ENCODE assay signal across 20 cellular contexts in genomic region chr4:32625687-32626086, GRCh38.
DNase-seq lines count a peak whose midpoint lies in the region; ATAC-seq and TF ChIP-seq lines count a peak whose summit lies in the region.
"Had no signal": no experiment of that assay in that cellular context is flagged by ENCODE, and none has a peak within 500 bp of the region (broad histone marks: within the 10 kb centered on the region; RNA-seq: fewer than 3 reads in every experiment).

No MANE protein-coding gene starts in this region.

- no peak for TF ChIP-seq CTCF in GM23338 (conservative IDR thresholded peaks at IDR 0.05; ENCODE audit: low read depth in 2 of 2)
- no peak for TF ChIP-seq CTCF in SU-DHL-6 (IDR thresholded peaks at IDR 0.05; ENCODE audit: insufficient read depth, low read length, poor library complexity, severe bottlenecking)
- TF ChIP-seq CTCF in endodermal cell (conservative IDR thresholded peaks at IDR 0.05) = no peak

- DNase-seq in GM23338 (ENCODE audit: low spot score) (no peak), endodermal cell (no peak), putamen (ENCODE audit: low spot score) (peak; percentile 2), HCEC 1CT (no peak), retina (no peak), SKM-1 (lab: John Stamatoyannopoulos, UW; ENCODE audit: unreplicated experiment) (no peak)
- DNase-seq: AML-193; Caco-2; Calu3; CD4-positive, alpha-beta T cell; CD8-positive, alpha-beta T cell; DMS79 treated with DMSO at 0.1 percent for 48 hours; GF-D8 had no signal

- H3K36me3 ChIP-seq in GM23338 (ENCODE audit: insufficient read depth) (no peaks in the 10 kb centered on the region), SU-DHL-6 (ENCODE audit: low read length) (no peaks in the 10 kb centered on the region; the same call in none of the 2 replicates), endodermal cell (ENCODE audit: control insufficient read depth, insufficient read depth, low read length) (no peaks in the 10 kb centered on the region)
- H3K36me3 ChIP-seq: BLaER1 treated with 17β-estradiol and CSF1 and Interleukin-3, amounts not matched to agents 10 nM and 100 nM had no signal

- H3K9ac ChIP-seq in SU-DHL-6 (ENCODE audit: low read length) = no peak overlapping the region
- no peak overlapping the region for H3K9ac ChIP-seq in endodermal cell (ENCODE audit: extremely low read depth, low read length, poor library complexity, severe bottlenecking)
- H3K9ac ChIP-seq: BLaER1 treated with 17β-estradiol and CSF1 and Interleukin-3, amounts not matched to agents 10 nM and 100 nM had no signal

- H3K9me2 ChIP-seq in GM23338 (ENCODE audit: insufficient read depth) = no peaks in the 10 kb centered on the region
- H3K9me2 ChIP-seq in SU-DHL-6 (replicated peaks; ENCODE audit: insufficient read depth, low read length) = no peaks in the 10 kb centered on the region

- H3K9me3 ChIP-seq in SU-DHL-6 (ENCODE audit: insufficient read depth, low read length) (0 out of 2 replicates have a peak, but pooled peaks cover 12% of the 10 kb centered on the region), endodermal cell (ENCODE audit: control insufficient read depth, low read length) (peaks cover 27% of the 10 kb centered on the region)
- H3K9me3 ChIP-seq: A549, Caco-2 had no signal

- ATAC-seq in GM23338 (no peak), GM19395 (IDR thresholded peaks at IDR 0.05; ENCODE audit: unreplicated experiment) (no peak)
- ATAC-seq: A549; CD8-positive, alpha-beta T cell had no signal

- H3K27me3 ChIP-seq in GM23338 (ENCODE audit: insufficient read depth) = no peaks in the 10 kb centered on the region
- no peaks in the 10 kb centered on the region for H3K27me3 ChIP-seq in SU-DHL-6 (ENCODE audit: low read length)
- H3K27me3 ChIP-seq in endodermal cell (ENCODE audit: control insufficient read depth, insufficient read depth, low read length, poor library complexity, severe bottlenecking) = no peaks in the 10 kb centered on the region
- H3K27me3 ChIP-seq: BLaER1 treated with 17β-estradiol and CSF1 and Interleukin-3, amounts not matched to agents 10 nM and 100 nM had no signal

- H3K4me1 ChIP-seq in GM23338 (ENCODE audit: insufficient read depth) (no peaks in the 10 kb centered on the region), endodermal cell (ENCODE audit: control insufficient read depth, insufficient read depth, low read length) (peaks cover 8% of the 10 kb centered on the region)
- H3K4me1 ChIP-seq: A549; BLaER1 treated with 17β-estradiol and CSF1 and Interleukin-3, amounts not matched to agents 10 nM and 100 nM; Caco-2 had no signal

- H3K27me3 Mint-ChIP-seq in GM23338 (ENCODE audit: insufficient read depth, low read depth, poor library complexity) = peaks cover 2% of the 10 kb centered on the region
- no peaks in the 10 kb centered on the region for H3K27me3 Mint-ChIP-seq in endodermal cell (ENCODE audit: insufficient read depth)
- H3K27me3 Mint-ChIP-seq: B cell; CD4-positive, alpha-beta T cell had no signal

- H3K79me2 ChIP-seq in GM23338 (replicated peaks; ENCODE audit: insufficient read depth) = no peaks in the 10 kb centered on the region
- no peaks in the 10 kb centered on the region for H3K79me2 ChIP-seq in SU-DHL-6 (ENCODE audit: insufficient read depth, low read length)

- no peak overlapping the region for H3K27ac ChIP-seq in GM23338 (ENCODE audit: low read depth)
- H3K27ac ChIP-seq in SU-DHL-6 (ENCODE audit: low read depth, low read length) = no peak overlapping the region
- no peak overlapping the region for H3K27ac ChIP-seq in endodermal cell (ENCODE audit: low read depth, low read length)
- H3K27ac ChIP-seq: 22Rv1; A549; BLaER1 treated with 17β-estradiol and CSF1 and Interleukin-3, amounts not matched to agents 10 nM and 100 nM; C4-2B had no signal

- H3K4me2 ChIP-seq in GM23338 (no peak overlapping the region), SU-DHL-6 (ENCODE audit: low read depth, low read length, poor library complexity, severe bottlenecking) (no peak overlapping the region)
- H3K4me2 ChIP-seq: A549; BLaER1 treated with 17β-estradiol and CSF1 and Interleukin-3, amounts not matched to agents 10 nM and 100 nM had no signal

- H2AFZ ChIP-seq in GM23338 = 0 out of 2 replicates have a peak overlapping the region, but pooled peaks have one; percentile 19
- H2AFZ ChIP-seq in SU-DHL-6 (ENCODE audit: low read depth, low read length, severe bottlenecking) = peak overlapping the region; percentile 28

- WGBS in endodermal cell (ENCODE audit: insufficient coverage in 1 of 2, insufficient read length in 1 of 2), 2 experiments = 83 to 99% methylated on average over 1 to 3 of the region's 3 CpGs

- H3K9me3 Mint-ChIP-seq in GM23338 = peaks cover 12% of the 10 kb centered on the region
- H3K9me3 Mint-ChIP-seq in endodermal cell = peaks cover 29% of the 10 kb centered on the region

- H3K27ac Mint-ChIP-seq in GM23338 (no peak overlapping the region), endodermal cell (no peak overlapping the region)
- H3K27ac Mint-ChIP-seq: B cell; CD4-positive, alpha-beta T cell; CD8-positive, alpha-beta T cell had no signal

- H4K20me1 ChIP-seq in GM23338 (replicated peaks; ENCODE audit: insufficient read depth) (no peaks in the 10 kb centered on the region), SU-DHL-6 (ENCODE audit: low read depth, low read length) (no peaks in the 10 kb centered on the region)
- H4K20me1 ChIP-seq: BLaER1 treated with 17β-estradiol and CSF1 and Interleukin-3, amounts not matched to agents 10 nM and 100 nM had no signal

- no peaks in the 10 kb centered on the region for H3K4me1 Mint-ChIP-seq in GM23338
- peaks cover 24% of the 10 kb centered on the region for H3K4me1 Mint-ChIP-seq in endodermal cell
- H3K4me1 Mint-ChIP-seq: B cell had no signal

- H3K4me3 ChIP-seq in GM23338 = no peak overlapping the region
- H3K4me3 ChIP-seq in SU-DHL-6 (ENCODE audit: insufficient read depth, low read length, poor library complexity, severe bottlenecking) = no peak overlapping the region
- peak overlapping the region; percentile 38 for H3K4me3 ChIP-seq in endodermal cell (ENCODE audit: low read length)
- H3K4me3 ChIP-seq: A549; BLaER1 treated with 17β-estradiol and CSF1 and Interleukin-3, amounts not matched to agents 10 nM and 100 nM had no signal

- H3F3A ChIP-seq in GM23338 (replicated peaks; ENCODE audit: low read depth) = no peaks in the 10 kb centered on the region
- H3F3A ChIP-seq in SU-DHL-6 (ENCODE audit: insufficient read depth) = no peaks in the 10 kb centered on the region

- H3K36me3 Mint-ChIP-seq in GM23338 (ENCODE audit: low read depth) = peaks cover 4% of the 10 kb centered on the region; the same call in 2 of the 3 replicates
- peaks cover 7% of the 10 kb centered on the region for H3K36me3 Mint-ChIP-seq in endodermal cell (ENCODE audit: low read depth)
- H3K36me3 Mint-ChIP-seq: CD8-positive, alpha-beta T cell had no signal

- H3K4me3 Mint-ChIP-seq in GM23338 (no peak overlapping the region), endodermal cell (no peak overlapping the region)
- H3K4me3 Mint-ChIP-seq: B cell; CD4-positive, alpha-beta T cell; CD8-positive, alpha-beta T cell had no signal

TF ChIP-seq in GM23338, 12 proteins besides CTCF, POLR2A, EP300 and RAD21 (continues in another document):
- TF ChIP-seq CREB1 (CRISPR knock-in tag; IDR thresholded peaks at IDR 0.05; ENCODE audit: low read depth) (no peak), JUNB (IDR thresholded peaks at IDR 0.05; ENCODE audit: unreplicated experiment) (no peak), ETS1 (IDR thresholded peaks at IDR 0.05) (no peak), STAT1 (IDR thresholded peaks at IDR 0.05; ENCODE audit: unreplicated experiment) (no peak), NANOG (IDR thresholded peaks at IDR 0.05; ENCODE audit: borderline replicate concordance) (no peak), EZH2 (IDR thresholded peaks at IDR 0.05; ENCODE audit: low read depth, unreplicated experiment) (no peak), EZH2phosphoT487 (IDR thresholded peaks at IDR 0.05; ENCODE audit: unreplicated experiment) (no peak), ZNF331 (CRISPR knock-in tag; IDR thresholded peaks at IDR 0.05; ENCODE audit: low read depth) (no peak), ZNF114 (CRISPR knock-in tag; IDR thresholded peaks at IDR 0.05) (no peak)
